ENCODE assay signal across 1 cellular context in genomic region chrX:19827088-19827487, GRCh38.
TF ChIP-seq lines count a peak whose summit lies in the region.

No MANE protein-coding gene starts in this region.

TF ChIP-seq in GM23338, 12 proteins besides CTCF, POLR2A, EP300 and RAD21 (continued from another document):
- no peak for TF ChIP-seq ZNF462 (CRISPR knock-in tag; IDR thresholded peaks at IDR 0.05)
- no peak for TF ChIP-seq EZH2 (IDR thresholded peaks at IDR 0.05; ENCODE audit: low read depth, unreplicated experiment)
- no peak for TF ChIP-seq ETS1 (IDR thresholded peaks at IDR 0.05)
- TF ChIP-seq REST (IDR thresholded peaks at IDR 0.05; ENCODE audit: unreplicated experiment): no peak
- no peak for TF ChIP-seq ZNF114 (CRISPR knock-in tag; IDR thresholded peaks at IDR 0.05)
- no peak for TF ChIP-seq CREB1 (CRISPR knock-in tag; IDR thresholded peaks at IDR 0.05; ENCODE audit: low read depth)
- TF ChIP-seq NANOG (IDR thresholded peaks at IDR 0.05; ENCODE audit: borderline replicate concordance): no peak
- no peak for TF ChIP-seq ZNF331 (CRISPR knock-in tag; IDR thresholded peaks at IDR 0.05; ENCODE audit: low read depth)
